25 cellular contexts compared by ENCODE assay signal in genomic region chr4:67134616-67135015, GRCh38.
DNase-seq lines count a peak whose midpoint lies in the region; ATAC-seq, FAIRE-seq and TF ChIP-seq lines count a peak whose summit lies in the region.
"Had no signal": no experiment of that assay in that cellular context is flagged by ENCODE, and none has a peak within 500 bp of the region (broad histone marks: within the 10 kb centered on the region; RNA-seq: fewer than 3 reads in every experiment).

No MANE protein-coding gene starts in this region.

- FAIRE-seq in GM19239 (lab: Jason Lieb, UNC): no peak
- FAIRE-seq: G401.6 had no signal

- no peak for TF ChIP-seq CTCF in brain microvascular endothelial cell (IDR thresholded peaks at IDR 0.05; ENCODE audit: low read depth, low read length, missing control alignments)
- no peak for TF ChIP-seq CTCF in retinal pigment epithelial cell (conservative IDR thresholded peaks at IDR 0.05; ENCODE audit: low read depth, low read length)

- H3K4me3 ChIP-seq in brain microvascular endothelial cell (ENCODE audit: low read depth, low read length): no peak overlapping the region
- no peak overlapping the region for H3K4me3 ChIP-seq in retinal pigment epithelial cell (ENCODE audit: low read length)
- H3K4me3 ChIP-seq: GM23338, HAP-1, MG63, PC-9, SJSA1 had no signal

- H3K27ac ChIP-seq in brain microvascular endothelial cell: no peak overlapping the region
- H3K27ac ChIP-seq: C4-2B, PC-9, SJSA1 had no signal

- H3K36me3 ChIP-seq in brain microvascular endothelial cell (replicated peaks): no peaks in the 10 kb centered on the region
- H3K36me3 ChIP-seq: HAP-1, MG63, SJSA1 had no signal

- in situ Hi-C loops in brain microvascular endothelial cell (cut with HindIII; ENCODE audit: low pct_ligation_motif_present, low sequenced_read_pairs): no loop called here

- no peaks in the 10 kb centered on the region for H3K27me3 ChIP-seq in brain microvascular endothelial cell (replicated peaks)
- H3K27me3 ChIP-seq: MG63, SJSA1 had no signal

- peak; percentile 25 to 41 for DNase-seq in NCI-H446 (lab: John Stamatoyannopoulos, UW)
- peak; percentile 11 for DNase-seq in brain microvascular endothelial cell
- DNase-seq in foreskin melanocyte: peak; percentile 55
- peak; percentile 72 for DNase-seq in retinal pigment epithelial cell (ENCODE audit: low read depth)
- no peak for DNase-seq in GM19239 (ENCODE audit: insufficient read length, low spot score)
- no peak for DNase-seq in T1000 (lab: John Stamatoyannopoulos, UW)
- DNase-seq: Caco-2; CD8-positive, alpha-beta T cell; HFFc6; KBM-7; MG63; NCI-H1417; NCI-H1694; NCI-H2029 treated with DMSO at 0.1 percent for 48 hours; NCI-H226; NCI-H774; PC-9; Right ventricle myocardium superior; RPMI8226 had no signal

- ATAC-seq in GM21526 (IDR thresholded peaks at IDR 0.05; ENCODE audit: low FRiP score, unreplicated experiment): no peak
- ATAC-seq: CD8-positive, alpha-beta T cell; GM23338 had no signal

Comparison
In these comparisons a context has a peak if more than half of its experiments do, and no peak if none do; other contexts are left out.
1. DNase-seq: peak in NCI-H446 (2 of 2), brain microvascular endothelial cell (single experiment), foreskin melanocyte (single experiment) and retinal pigment epithelial cell (single experiment); none in GM19239 (single experiment) and T1000 (single experiment).